ENCODE assay signal across 2 cellular contexts in genomic region chr15:65476942-65477341, GRCh38.
A peak's percentile ranks its signal among the peaks of the same experiment; 100 is the strongest.
TF ChIP-seq lines count a peak whose summit lies in the region.

No MANE protein-coding gene starts in this region.

TF ChIP-seq in K562, 482 proteins besides CTCF, POLR2A, EP300 and RAD21:
- TF ChIP-seq CEBPB (tag; IDR thresholded peaks at IDR 0.05) = peak; percentile 69
- no peak for TF ChIP-seq ATF2 (CRISPR knock-in tag; IDR thresholded peaks at IDR 0.05)
- TF ChIP-seq CEBPG (CRISPR knock-in tag; IDR thresholded peaks at IDR 0.05) = no peak
- TF ChIP-seq CEBPG (tag; conservative IDR thresholded peaks at IDR 0.05 in 1 of 2, IDR thresholded peaks at IDR 0.05 in 1 of 2) = 0 out of 4 replicates have a peak, but pooled peaks have one; percentile 16 to 19
TF ChIP-seq in K562: peak in this region for 2.

TF ChIP-seq in SK-N-SH, 30 proteins besides CTCF, POLR2A, EP300 and RAD21:
- TF ChIP-seq FOXJ3 (CRISPR knock-in tag; IDR thresholded peaks at IDR 0.05) = no peak
- TF ChIP-seq NRF1 (IDR thresholded peaks at IDR 0.05; ENCODE audit: low read depth, low read length) = no peak
- no peak for TF ChIP-seq YY1 (IDR thresholded peaks at IDR 0.05; ENCODE audit: low read depth)
- TF ChIP-seq MXI1 (IDR thresholded peaks at IDR 0.05; ENCODE audit: low read depth, low read length) = no peak
- TF ChIP-seq ELF1 (IDR thresholded peaks at IDR 0.05) = no peak
- no peak for TF ChIP-seq ZBTB33 (IDR thresholded peaks at IDR 0.05; ENCODE audit: borderline replicate concordance, low read depth)
- TF ChIP-seq SIN3A (IDR thresholded peaks at IDR 0.05; ENCODE audit: borderline replicate concordance, low read depth, low read length) = no peak
